ENCODE assay signal across 1 cellular context in genomic region chr14:78440351-78440750, GRCh38.
TF ChIP-seq lines count a peak whose summit lies in the region.

No MANE protein-coding gene starts in this region.

TF ChIP-seq in GM23338, 12 proteins besides CTCF, POLR2A, EP300 and RAD21 (continued from another document):
- TF ChIP-seq, protein P1, sequence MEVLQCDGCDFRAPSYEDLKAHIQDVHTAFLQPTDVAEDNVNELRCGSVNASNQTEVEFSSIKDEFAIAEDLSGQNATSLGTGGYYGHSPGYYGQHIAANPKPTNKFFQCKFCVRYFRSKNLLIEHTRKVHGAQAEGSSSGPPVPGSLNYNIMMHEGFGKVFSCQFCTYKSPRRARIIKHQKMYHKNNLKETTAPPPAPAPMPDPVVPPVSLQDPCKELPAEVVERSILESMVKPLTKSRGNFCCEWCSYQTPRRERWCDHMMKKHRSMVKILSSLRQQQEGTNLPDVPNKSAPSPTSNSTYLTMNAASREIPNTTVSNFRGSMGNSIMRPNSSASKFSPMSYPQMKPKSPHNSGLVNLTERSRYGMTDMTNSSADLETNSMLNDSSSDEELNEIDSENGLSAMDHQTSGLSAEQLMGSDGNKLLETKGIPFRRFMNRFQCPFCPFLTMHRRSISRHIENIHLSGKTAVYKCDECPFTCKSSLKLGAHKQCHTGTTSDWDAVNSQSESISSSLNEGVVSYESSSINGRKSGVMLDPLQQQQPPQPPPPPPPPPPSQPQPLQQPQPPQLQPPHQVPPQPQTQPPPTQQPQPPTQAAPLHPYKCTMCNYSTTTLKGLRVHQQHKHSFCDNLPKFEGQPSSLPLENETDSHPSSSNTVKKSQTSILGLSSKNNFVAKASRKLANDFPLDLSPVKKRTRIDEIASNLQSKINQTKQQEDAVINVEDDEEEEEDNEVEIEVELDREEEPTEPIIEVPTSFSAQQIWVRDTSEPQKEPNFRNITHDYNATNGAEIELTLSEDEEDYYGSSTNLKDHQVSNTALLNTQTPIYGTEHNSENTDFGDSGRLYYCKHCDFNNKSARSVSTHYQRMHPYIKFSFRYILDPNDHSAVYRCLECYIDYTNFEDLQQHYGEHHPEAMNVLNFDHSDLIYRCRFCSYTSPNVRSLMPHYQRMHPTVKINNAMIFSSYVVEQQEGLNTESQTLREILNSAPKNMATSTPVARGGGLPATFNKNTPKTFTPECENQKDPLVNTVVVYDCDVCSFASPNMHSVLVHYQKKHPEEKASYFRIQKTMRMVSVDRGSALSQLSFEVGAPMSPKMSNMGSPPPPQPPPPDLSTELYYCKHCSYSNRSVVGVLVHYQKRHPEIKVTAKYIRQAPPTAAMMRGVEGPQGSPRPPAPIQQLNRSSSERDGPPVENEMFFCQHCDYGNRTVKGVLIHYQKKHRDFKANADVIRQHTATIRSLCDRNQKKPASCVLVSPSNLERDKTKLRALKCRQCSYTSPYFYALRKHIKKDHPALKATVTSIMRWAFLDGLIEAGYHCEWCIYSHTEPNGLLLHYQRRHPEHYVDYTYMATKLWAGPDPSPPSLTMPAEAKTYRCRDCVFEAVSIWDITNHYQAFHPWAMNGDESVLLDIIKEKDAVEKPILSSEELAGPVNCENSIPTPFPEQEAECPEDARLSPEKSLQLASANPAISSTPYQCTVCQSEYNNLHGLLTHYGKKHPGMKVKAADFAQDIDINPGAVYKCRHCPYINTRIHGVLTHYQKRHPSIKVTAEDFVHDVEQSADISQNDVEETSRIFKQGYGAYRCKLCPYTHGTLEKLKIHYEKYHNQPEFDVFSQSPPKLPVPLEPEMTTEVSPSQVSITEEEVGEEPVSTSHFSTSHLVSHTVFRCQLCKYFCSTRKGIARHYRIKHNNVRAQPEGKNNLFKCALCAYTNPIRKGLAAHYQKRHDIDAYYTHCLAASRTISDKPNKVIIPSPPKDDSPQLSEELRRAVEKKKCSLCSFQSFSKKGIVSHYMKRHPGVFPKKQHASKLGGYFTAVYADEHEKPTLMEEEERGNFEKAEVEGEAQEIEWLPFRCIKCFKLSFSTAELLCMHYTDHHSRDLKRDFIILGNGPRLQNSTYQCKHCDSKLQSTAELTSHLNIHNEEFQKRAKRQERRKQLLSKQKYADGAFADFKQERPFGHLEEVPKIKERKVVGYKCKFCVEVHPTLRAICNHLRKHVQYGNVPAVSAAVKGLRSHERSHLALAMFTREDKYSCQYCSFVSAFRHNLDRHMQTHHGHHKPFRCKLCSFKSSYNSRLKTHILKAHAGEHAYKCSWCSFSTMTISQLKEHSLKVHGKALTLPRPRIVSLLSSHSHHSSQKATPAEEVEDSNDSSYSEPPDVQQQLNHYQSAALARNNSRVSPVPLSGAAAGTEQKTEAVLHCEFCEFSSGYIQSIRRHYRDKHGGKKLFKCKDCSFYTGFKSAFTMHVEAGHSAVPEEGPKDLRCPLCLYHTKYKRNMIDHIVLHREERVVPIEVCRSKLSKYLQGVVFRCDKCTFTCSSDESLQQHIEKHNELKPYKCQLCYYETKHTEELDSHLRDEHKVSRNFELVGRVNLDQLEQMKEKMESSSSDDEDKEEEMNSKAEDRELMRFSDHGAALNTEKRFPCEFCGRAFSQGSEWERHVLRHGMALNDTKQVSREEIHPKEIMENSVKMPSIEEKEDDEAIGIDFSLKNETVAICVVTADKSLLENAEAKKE (CRISPR knock-in tag; IDR thresholded peaks at IDR 0.05): no peak
- TF ChIP-seq EZH2phosphoT487 (IDR thresholded peaks at IDR 0.05; ENCODE audit: unreplicated experiment) (no peak), ZNF114 (CRISPR knock-in tag; IDR thresholded peaks at IDR 0.05) (no peak), JUNB (IDR thresholded peaks at IDR 0.05; ENCODE audit: unreplicated experiment) (no peak), ETS1 (IDR thresholded peaks at IDR 0.05) (no peak), POLR2AphosphoS5 (IDR thresholded peaks at IDR 0.05; ENCODE audit: low read depth) (no peak), ZNF331 (CRISPR knock-in tag; IDR thresholded peaks at IDR 0.05; ENCODE audit: low read depth) (no peak), NANOG (IDR thresholded peaks at IDR 0.05; ENCODE audit: borderline replicate concordance) (no peak), STAT1 (IDR thresholded peaks at IDR 0.05; ENCODE audit: unreplicated experiment) (no peak), CREB1 (CRISPR knock-in tag; IDR thresholded peaks at IDR 0.05; ENCODE audit: low read depth) (no peak)
